1 cellular context compared by ENCODE assay signal in genomic region chr5:160418561-160419457, GRCh38.
TF ChIP-seq lines count a peak whose summit lies in the region.

TSS of gene SLU7 (minus strand) at chr5:160419081. CDS start at chr5:160415294, 3,787 bp downstream.

TF ChIP-seq in HepG2, 621 proteins besides CTCF, POLR2A, EP300 and RAD21 (continued from another document and continues in another):
- TF ChIP-seq ZBTB4 (CRISPR knock-in tag; IDR thresholded peaks at IDR 0.05; ENCODE audit: borderline replicate concordance) (peak; percentile 46; the same call in 1 of the 2 replicates), ZKSCAN1 (IDR thresholded peaks at IDR 0.05; ENCODE audit: low read length) (no peak), HIC2 (CRISPR knock-in tag; IDR thresholded peaks at IDR 0.05; ENCODE audit: low read depth) (no peak), ZNF180 (CRISPR knock-in tag; IDR thresholded peaks at IDR 0.05; ENCODE audit: borderline replicate concordance, low read depth) (no peak), PAWR (CRISPR knock-in tag; IDR thresholded peaks at IDR 0.05; ENCODE audit: borderline replicate concordance) (no peak), ZNF343 (CRISPR knock-in tag; IDR thresholded peaks at IDR 0.05) (no peak), ZNF331 (CRISPR knock-in tag; IDR thresholded peaks at IDR 0.05) (no peak), NFKBIZ (CRISPR knock-in tag; IDR thresholded peaks at IDR 0.05) (0 out of 2 replicates have a peak, but pooled peaks have one; percentile 33), ZFP90 (CRISPR knock-in tag; IDR thresholded peaks at IDR 0.05; ENCODE audit: borderline replicate concordance) (no peak; the same call in 1 of the 2 replicates), HES4 (CRISPR knock-in tag; IDR thresholded peaks at IDR 0.05; ENCODE audit: borderline replicate concordance) (no peak), HNRNPL (IDR thresholded peaks at IDR 0.05; ENCODE audit: low read depth, low read length) (no peak), TRIM24 (CRISPR knock-in tag; IDR thresholded peaks at IDR 0.05) (no peak), ZNF761 (CRISPR knock-in tag; conservative IDR thresholded peaks at IDR 0.05) (no peak), KAT8 (CRISPR knock-in tag; IDR thresholded peaks at IDR 0.05) (peak; percentile 95), SRF (IDR thresholded peaks at IDR 0.05; ENCODE audit: low read depth, low read length) (no peak), MAFF (IDR thresholded peaks at IDR 0.05; ENCODE audit: low read depth, low read length) (no peak), PHF8 (CRISPR knock-in tag; IDR thresholded peaks at IDR 0.05) (peak; percentile 79), HMGXB4 (CRISPR knock-in tag; IDR thresholded peaks at IDR 0.05; ENCODE audit: borderline replicate concordance in 1 of 2, low read depth in 1 of 2) (peak; percentile 26 to 54; a peak in 2 of 4 replicates), MLLT10 (CRISPR knock-in tag; IDR thresholded peaks at IDR 0.05) (no peak), ZNF446 (CRISPR knock-in tag; IDR thresholded peaks at IDR 0.05) (no peak), GRHL1 (CRISPR knock-in tag; conservative IDR thresholded peaks at IDR 0.05) (no peak), ZNF576 (CRISPR knock-in tag; IDR thresholded peaks at IDR 0.05) (no peak), ZNF318 (CRISPR knock-in tag; IDR thresholded peaks at IDR 0.05) (no peak), REXO4 (CRISPR knock-in tag; IDR thresholded peaks at IDR 0.05; ENCODE audit: borderline replicate concordance) (no peak), SP4 (CRISPR knock-in tag; IDR thresholded peaks at IDR 0.05) (no peak), ZNF253 (CRISPR knock-in tag; IDR thresholded peaks at IDR 0.05; ENCODE audit: borderline replicate concordance) (no peak), GABPB1 (CRISPR knock-in tag; IDR thresholded peaks at IDR 0.05) (peak; percentile 94), MED13 (CRISPR knock-in tag; IDR thresholded peaks at IDR 0.05) (no peak), SP5 (CRISPR knock-in tag; IDR thresholded peaks at IDR 0.05; ENCODE audit: borderline replicate concordance, low read depth) (no peak), ZBTB7A (CRISPR knock-in tag; IDR thresholded peaks at IDR 0.05) (no peak), ZNF746 (CRISPR knock-in tag; IDR thresholded peaks at IDR 0.05) (no peak), ZNF225 (CRISPR knock-in tag; IDR thresholded peaks at IDR 0.05) (no peak), PHF21A (CRISPR knock-in tag; IDR thresholded peaks at IDR 0.05) (0 out of 2 replicates have a peak, but pooled peaks have one; percentile 34), ZMYM3 (CRISPR knock-in tag; IDR thresholded peaks at IDR 0.05) (no peak), ZFX (CRISPR knock-in tag; IDR thresholded peaks at IDR 0.05; ENCODE audit: low read depth) (peak; percentile 82), MXI1 (IDR thresholded peaks at IDR 0.05; ENCODE audit: borderline replicate concordance, low read depth, low read length) (peak; percentile 75; the same call in 2 of the 3 replicates), ZBTB37 (CRISPR knock-in tag; IDR thresholded peaks at IDR 0.05) (no peak), PCBP1 (IDR thresholded peaks at IDR 0.05; ENCODE audit: borderline replicate concordance, low read depth, low read length) (no peak), ZSCAN12 (CRISPR knock-in tag; IDR thresholded peaks at IDR 0.05) (no peak), SKIL (CRISPR knock-in tag; IDR thresholded peaks at IDR 0.05; ENCODE audit: borderline replicate concordance) (no peak)
